9 cellular contexts compared by ENCODE assay signal in the genomic region with DNA sequence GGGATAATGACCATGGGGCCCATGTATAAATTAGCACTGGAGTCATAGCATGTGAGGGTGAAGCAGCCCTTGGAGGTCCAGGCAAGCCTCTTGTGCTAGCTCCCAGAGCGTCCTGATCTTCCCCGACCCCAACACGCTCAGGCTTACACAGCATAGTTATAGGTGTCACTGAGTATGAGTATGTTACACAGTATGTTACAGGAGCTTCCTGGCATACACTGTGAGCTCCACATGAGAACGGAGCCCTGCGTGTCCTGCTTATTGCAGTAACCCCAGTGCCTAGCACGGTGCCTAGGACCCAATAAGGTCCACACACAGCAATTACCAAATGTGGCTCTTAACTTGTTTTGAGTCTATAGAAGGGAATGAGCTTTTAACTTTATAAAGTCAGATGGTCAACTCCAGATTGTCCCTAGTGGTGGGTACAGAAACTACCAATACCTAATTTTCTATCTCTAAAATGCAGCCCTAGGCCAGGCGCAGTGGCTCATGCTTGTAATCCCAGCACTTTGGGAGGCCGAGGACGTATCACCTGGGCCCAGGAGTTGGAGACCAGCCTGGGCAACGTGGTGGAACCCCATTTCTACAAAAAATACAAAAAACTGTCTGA.
A peak's percentile ranks its signal among the peaks of the same experiment; 100 is the strongest.
DNase-seq lines count a peak whose midpoint lies in the region; ATAC-seq and TF ChIP-seq lines count a peak whose summit lies in the region.
"Had no signal": no experiment of that assay in that cellular context is flagged by ENCODE, and none has a peak within 500 bp of the region (broad histone marks: within the 10 kb centered on the region; RNA-seq: fewer than 3 reads in every experiment).

No MANE protein-coding gene starts in this region.

- no peak overlapping the region for H3K4me2 ChIP-seq in KMS-11

- H3K36me3 ChIP-seq in KMS-11 (ENCODE audit: insufficient read depth) (no peaks in the 10 kb centered on the region), endodermal cell (ENCODE audit: control insufficient read depth, insufficient read depth, low read length) (no peaks in the 10 kb centered on the region)

- no peaks in the 10 kb centered on the region for H3K36me3 Mint-ChIP-seq in endodermal cell (ENCODE audit: low read depth)
- no peaks in the 10 kb centered on the region for H3K36me3 Mint-ChIP-seq in stimulated activated naive B cell treated with anti-CD40 and anti-IgM and Interleukin-4, amounts not matched to agents 10 μg/mL and 1 μg/mL and 100 μg/mL, for 72 hours

- H3K9ac ChIP-seq in KMS-11 (no peak overlapping the region), endodermal cell (ENCODE audit: extremely low read depth, low read length, poor library complexity, severe bottlenecking) (no peak overlapping the region)

- no peaks in the 10 kb centered on the region for H3K9me3 Mint-ChIP-seq in endodermal cell
- H3K9me3 Mint-ChIP-seq in stimulated activated naive B cell treated with anti-CD40 and anti-IgM and Interleukin-4, amounts not matched to agents 10 μg/mL and 1 μg/mL and 100 μg/mL, for 72 hours = no peaks in the 10 kb centered on the region
- H3K9me3 Mint-ChIP-seq: dendritic cell treated with granulocyte-macrophage colony-stimulating factor and Interleukin-4, amounts not matched to agents 40 ng/mL and 50 ng/mL, for 4 days had no signal

- no peaks in the 10 kb centered on the region for H3K79me2 ChIP-seq in KMS-11 (ENCODE audit: insufficient read depth, low read depth)

- ATAC-seq in GM19372 (IDR thresholded peaks at IDR 0.05; ENCODE audit: low read depth, unreplicated experiment) = peak; percentile 94
- ATAC-seq in stimulated activated naive B cell treated with anti-CD40 and anti-IgM and Interleukin-4, amounts not matched to agents 10 μg/mL and 1 μg/mL and 100 μg/mL, for 72 hours (replicated peaks) = peak; percentile 41

- H4K20me1 ChIP-seq in KMS-11 (ENCODE audit: insufficient read depth) = no peaks in the 10 kb centered on the region

- H3K27ac ChIP-seq in KMS-11 = no peak overlapping the region
- H3K27ac ChIP-seq in endodermal cell (ENCODE audit: low read depth, low read length) = no peak overlapping the region

- H3K4me1 ChIP-seq in KMS-11 (ENCODE audit: low read depth, poor library complexity, severe bottlenecking) = peaks cover 3% of the 10 kb centered on the region
- peaks cover 14% of the 10 kb centered on the region for H3K4me1 ChIP-seq in endodermal cell (ENCODE audit: control insufficient read depth, insufficient read depth, low read length)

- H3K4me1 Mint-ChIP-seq in endodermal cell = peaks cover 21% of the 10 kb centered on the region
- H3K4me1 Mint-ChIP-seq in stimulated activated naive B cell treated with anti-CD40 and anti-IgM and Interleukin-4, amounts not matched to agents 10 μg/mL and 1 μg/mL and 100 μg/mL, for 72 hours = peaks cover 0 to 2% of the 10 kb centered on the region in 2 donors

- no peak overlapping the region for H3K27ac Mint-ChIP-seq in endodermal cell
- no peak overlapping the region for H3K27ac Mint-ChIP-seq in stimulated activated naive B cell treated with anti-CD40 and anti-IgM and Interleukin-4, amounts not matched to agents 10 μg/mL and 1 μg/mL and 100 μg/mL, for 72 hours
- H3K27ac Mint-ChIP-seq: dendritic cell treated with granulocyte-macrophage colony-stimulating factor and Interleukin-4, amounts not matched to agents 40 ng/mL and 50 ng/mL, for 4 days had no signal

- no peak overlapping the region for H2AFZ ChIP-seq in KMS-11 (ENCODE audit: low read depth)

- peaks cover 6% of the 10 kb centered on the region for H3K27me3 Mint-ChIP-seq in endodermal cell (ENCODE audit: insufficient read depth)
- no peaks in the 10 kb centered on the region for H3K27me3 Mint-ChIP-seq in stimulated activated naive B cell treated with anti-CD40 and anti-IgM and Interleukin-4, amounts not matched to agents 10 μg/mL and 1 μg/mL and 100 μg/mL, for 72 hours
- H3K27me3 Mint-ChIP-seq: dendritic cell treated with granulocyte-macrophage colony-stimulating factor and Interleukin-4, amounts not matched to agents 40 ng/mL and 50 ng/mL, for 4 days had no signal

- WGBS in endodermal cell (ENCODE audit: insufficient coverage in 1 of 2, insufficient read length in 1 of 2), 2 experiments = 79 to 81% methylated on average over 7 to 10 of the region's 10 CpGs

- peak; percentile 29 for TF ChIP-seq CTCF in AG09319 (IDR thresholded peaks at IDR 0.05; ENCODE audit: low read depth, low read length)
- peak; percentile 67 for TF ChIP-seq CTCF in KMS-11 (conservative IDR thresholded peaks at IDR 0.05; ENCODE audit: low read depth, low read length)
- peak; percentile 77 for TF ChIP-seq CTCF in endodermal cell (conservative IDR thresholded peaks at IDR 0.05)

- no peaks in the 10 kb centered on the region for H3K9me3 ChIP-seq in endodermal cell (ENCODE audit: control insufficient read depth, low read length)

- no peak overlapping the region for H3K4me3 Mint-ChIP-seq in endodermal cell
- H3K4me3 Mint-ChIP-seq in stimulated activated naive B cell treated with anti-CD40 and anti-IgM and Interleukin-4, amounts not matched to agents 10 μg/mL and 1 μg/mL and 100 μg/mL, for 72 hours = no peak overlapping the region
- H3K4me3 Mint-ChIP-seq: dendritic cell treated with granulocyte-macrophage colony-stimulating factor and Interleukin-4, amounts not matched to agents 40 ng/mL and 50 ng/mL, for 4 days had no signal

- H3K27me3 ChIP-seq in KMS-11 (ENCODE audit: insufficient read depth, low read depth) = no peaks in the 10 kb centered on the region
- H3K27me3 ChIP-seq in endodermal cell (ENCODE audit: control insufficient read depth, insufficient read depth, low read length, poor library complexity, severe bottlenecking) = no peaks in the 10 kb centered on the region

- no peak for DNase-seq in AG09319 (ENCODE audit: extremely low read depth, low read depth)
- DNase-seq in endodermal cell = no peak
- DNase-seq in stimulated activated naive B cell treated with anti-CD40 and anti-IgM and Interleukin-4, amounts not matched to agents 10 μg/mL and 1 μg/mL and 100 μg/mL, for 72 hours = no peak
- no peak for DNase-seq in NCI-H526 treated with DMSO at 0.1 percent for 48 hours (lab: John Stamatoyannopoulos, UW)
- DNase-seq in NCI-H2196 treated with DMSO at 0.1 percent for 48 hours (lab: John Stamatoyannopoulos, UW; ENCODE audit: unreplicated experiment) = no peak
- DNase-seq in DMS79 treated with DMSO at 0.1 percent for 48 hours (lab: John Stamatoyannopoulos, UW) = no peak

- H3K4me3 ChIP-seq in KMS-11 (IDR thresholded peaks at IDR 0.05; ENCODE audit: insufficient read depth, low read depth, low read length) (no peak overlapping the region), endodermal cell (ENCODE audit: low read length) (no peak overlapping the region)
